1 cellular context compared by ENCODE assay signal in the genomic region with DNA sequence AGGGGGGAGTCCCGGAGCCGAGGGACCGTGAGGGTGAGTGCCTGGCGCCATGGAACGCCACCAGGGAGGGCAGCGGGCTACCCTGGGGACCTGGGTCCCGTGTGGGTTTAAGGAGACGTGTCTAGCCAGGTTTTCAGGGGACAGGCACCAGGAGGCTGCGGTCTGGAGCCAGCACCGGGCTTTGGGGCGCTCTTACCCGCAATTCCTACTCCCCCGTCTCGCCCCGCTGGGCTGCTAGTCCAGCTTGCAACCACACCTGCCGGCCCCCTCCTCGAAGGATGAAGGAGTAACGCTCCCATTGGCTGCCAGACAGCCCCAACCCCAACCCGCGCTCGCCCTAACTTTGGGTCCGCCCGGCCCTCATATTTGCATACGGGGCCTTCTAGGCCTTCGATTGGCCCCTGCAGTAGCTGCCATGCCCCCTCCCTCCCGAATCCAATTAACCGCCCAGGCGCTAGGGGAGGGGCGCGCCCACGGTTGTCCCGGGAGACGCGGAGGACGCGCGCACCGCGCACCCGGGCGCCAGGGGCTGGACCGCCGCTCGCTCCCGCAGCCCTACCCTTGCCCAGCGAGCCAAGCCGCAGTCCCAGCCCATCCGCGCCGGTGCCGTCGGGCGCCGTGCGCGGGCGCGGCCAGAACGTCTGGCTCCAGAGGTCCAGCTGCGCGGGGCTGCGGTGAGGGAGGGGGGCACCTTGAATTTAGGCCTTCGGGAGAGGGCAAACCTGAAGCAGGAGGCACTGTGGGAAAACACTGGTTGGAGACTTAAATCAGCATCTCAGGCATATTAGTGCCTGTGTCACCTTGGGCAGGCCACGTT.
TF ChIP-seq lines count a peak whose summit lies in the region.

A gene (minus strand): TSS at position 456 of the 817 bp plus-strand sequence. CDS start 157 bp downstream, at position 299.

TF ChIP-seq in H1, 55 proteins besides CTCF, POLR2A, EP300 and RAD21 (continued from another document):
- peak; percentile 78 for TF ChIP-seq POLR2AphosphoS5 (IDR thresholded peaks at IDR 0.05; ENCODE audit: low read depth, low read length)
- TF ChIP-seq SP1 (IDR thresholded peaks at IDR 0.05; ENCODE audit: low read depth, low read length): peak; percentile 56
- TF ChIP-seq SIN3A (conservative IDR thresholded peaks at IDR 0.05 in 1 of 2, IDR thresholded peaks at IDR 0.05 in 1 of 2; ENCODE audit: low read depth in 1 of 2, low read length in 2 of 2): peak in 1 of 2 experiments; percentile 60; a peak in 2 of 4 replicates
- peak; percentile 57 for TF ChIP-seq ASH2L (IDR thresholded peaks at IDR 0.05; ENCODE audit: low read length)
- TF ChIP-seq BACH1 (IDR thresholded peaks at IDR 0.05; ENCODE audit: low read length): 0 out of 2 replicates have a peak, but pooled peaks have one; percentile 43
- TF ChIP-seq, protein P1, sequence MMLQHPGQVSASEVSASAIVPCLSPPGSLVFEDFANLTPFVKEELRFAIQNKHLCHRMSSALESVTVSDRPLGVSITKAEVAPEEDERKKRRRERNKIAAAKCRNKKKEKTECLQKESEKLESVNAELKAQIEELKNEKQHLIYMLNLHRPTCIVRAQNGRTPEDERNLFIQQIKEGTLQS (IDR thresholded peaks at IDR 0.05; ENCODE audit: insufficient read depth, low read depth, low read length): no peak
